ENCODE assay signal across 8 cellular contexts in genomic region chrX:71095971-71096701, GRCh38. TPM values are rescaled to one million over a fixed set of nuclear protein-coding genes. Genes with fewer than 3 reads are reported as not detected.
DNase-seq lines count a peak whose midpoint lies in the region; ATAC-seq and TF ChIP-seq lines count a peak whose summit lies in the region.

No MANE protein-coding gene starts in this region.

- intact Hi-C loops in activated T-helper 2 cell treated with anti-CD3 and anti-CD28 coated beads, Interferon-gamma antibody, Interleukin-2, Interleukin-4, amounts not matched to agents 10 μg/mL and 5 μg/mL and 100 μg/mL, durations not matched to agents 14 hours and 24 hours and 36 hours (cut with micrococcal nuclease) = loop anchor here (1.0 to 5.0 kb wide), 3 partner anchors 15 to 86 kb away; partner anchors contain the start of genes IL2RG and SNX12
- intact Hi-C loops in heart left ventricle (cut with DNase I) = loop anchor here in 5 of 10 donors (2.0 to 5.0 kb wide), 4 partner anchors 27 to 86 kb away; partner anchors contain the start of gene SNX12 (in 1 of the 5)

- H3K27ac ChIP-seq in BLaER1 treated with 17β-estradiol and CSF1 and Interleukin-3, amounts not matched to agents 10 nM and 100 nM = peak overlapping the region in 9 of 11 experiments; percentile 9 to 67 (median 43); a peak in 14 of 22 replicates
- H3K27ac ChIP-seq in heart left ventricle = peak overlapping the region; percentile 19 to 80 (median 60)

- 1 to 34% (median 10%) methylated on average over 33 to 41 of the region's 41 CpGs for WGBS in heart left ventricle, 4 donors

- peaks cover 19% of the 10 kb centered on the region for H3K4me1 Mint-ChIP-seq in activated T-helper 2 cell treated with anti-CD3 and anti-CD28 coated beads, Interferon-gamma antibody, Interleukin-2, Interleukin-4, amounts not matched to agents 10 μg/mL and 5 μg/mL and 100 μg/mL, durations not matched to agents 14 hours and 24 hours and 36 hours (ENCODE audit: low read depth)
- peaks cover 18% of the 10 kb centered on the region for H3K4me1 Mint-ChIP-seq in progenitor cell of endocrine pancreas (ENCODE audit: low read depth)

- peak overlapping the region; percentile 77 for H3K27ac Mint-ChIP-seq in activated T-helper 2 cell treated with anti-CD3 and anti-CD28 coated beads, Interferon-gamma antibody, Interleukin-2, Interleukin-4, amounts not matched to agents 10 μg/mL and 5 μg/mL and 100 μg/mL, durations not matched to agents 14 hours and 24 hours and 36 hours
- peak overlapping the region; percentile 74 for H3K27ac Mint-ChIP-seq in progenitor cell of endocrine pancreas

- no peaks in the 10 kb centered on the region for H3K36me3 Mint-ChIP-seq in activated T-helper 2 cell treated with anti-CD3 and anti-CD28 coated beads, Interferon-gamma antibody, Interleukin-2, Interleukin-4, amounts not matched to agents 10 μg/mL and 5 μg/mL and 100 μg/mL, durations not matched to agents 14 hours and 24 hours and 36 hours (ENCODE audit: low read depth)
- peaks cover 4% of the 10 kb centered on the region for H3K36me3 Mint-ChIP-seq in progenitor cell of endocrine pancreas (ENCODE audit: insufficient read depth)

- peaks cover 19 to 46% (median 29%) of the 10 kb centered on the region in 10 experiments for H3K4me1 ChIP-seq in BLaER1 treated with 17β-estradiol and CSF1 and Interleukin-3, amounts not matched to agents 10 nM and 100 nM
- peaks cover 0 to 19% (median 5%) of the 10 kb centered on the region in 12 donors for H3K4me1 ChIP-seq in heart left ventricle

- H3K4me3 ChIP-seq in BLaER1 treated with 17β-estradiol and CSF1 and Interleukin-3, amounts not matched to agents 10 nM and 100 nM = peak overlapping the region; percentile 58 to 75 (median 64)
- H3K4me3 ChIP-seq in heart left ventricle = peak overlapping the region; percentile 33 to 86 (median 62)

- ATAC-seq in GM19035 (IDR thresholded peaks at IDR 0.05; ENCODE audit: unreplicated experiment) (peak; percentile 32), heart left ventricle (peak; percentile 78 to 88 (median 82)), HG02588 (IDR thresholded peaks at IDR 0.05; ENCODE audit: unreplicated experiment) (no peak), GM19467 (IDR thresholded peaks at IDR 0.05; ENCODE audit: unreplicated experiment) (no peak)

- H3K9ac ChIP-seq in BLaER1 treated with 17β-estradiol and CSF1 and Interleukin-3, amounts not matched to agents 10 nM and 100 nM = peak overlapping the region; percentile 56 to 79 (median 73)

- peaks cover 0 to 16% (median 0%) of the 10 kb centered on the region in 11 experiments; a peak in 6 of 22 replicates for H4K20me1 ChIP-seq in BLaER1 treated with 17β-estradiol and CSF1 and Interleukin-3, amounts not matched to agents 10 nM and 100 nM

- H3K36me3 ChIP-seq in BLaER1 treated with 17β-estradiol and CSF1 and Interleukin-3, amounts not matched to agents 10 nM and 100 nM = no peaks in the 10 kb centered on the region
- H3K36me3 ChIP-seq in heart left ventricle = no peaks in the 10 kb centered on the region

- DNase-seq in M059J (ENCODE audit: low read depth) (peak; percentile 41), heart left ventricle (peak in 1 of 5 donors; percentile 77), progenitor cell of endocrine pancreas (ENCODE audit: low spot score, unreplicated experiment) (no peak)
- DNase-seq in activated T-helper 2 cell treated with anti-CD3 and anti-CD28 coated beads, Interferon-gamma antibody, Interleukin-2, Interleukin-4, amounts not matched to agents 10 μg/mL and 5 μg/mL and 100 μg/mL, durations not matched to agents 14 hours and 24 hours and 36 hours (ENCODE audit: low spot score) = no peak

- H3K27me3 ChIP-seq in BLaER1 treated with 17β-estradiol and CSF1 and Interleukin-3, amounts not matched to agents 10 nM and 100 nM = peaks cover 79 to 98% (median 93%) of the 10 kb centered on the region in 11 experiments
- H3K27me3 ChIP-seq in heart left ventricle = peaks cover 0 to 6% (median 0%) of the 10 kb centered on the region in 9 donors

- H3K9me3 Mint-ChIP-seq in activated T-helper 2 cell treated with anti-CD3 and anti-CD28 coated beads, Interferon-gamma antibody, Interleukin-2, Interleukin-4, amounts not matched to agents 10 μg/mL and 5 μg/mL and 100 μg/mL, durations not matched to agents 14 hours and 24 hours and 36 hours = no peaks in the 10 kb centered on the region
- H3K9me3 Mint-ChIP-seq in progenitor cell of endocrine pancreas (ENCODE audit: low read depth) = peaks cover 8% of the 10 kb centered on the region

- H3K27me3 Mint-ChIP-seq in activated T-helper 2 cell treated with anti-CD3 and anti-CD28 coated beads, Interferon-gamma antibody, Interleukin-2, Interleukin-4, amounts not matched to agents 10 μg/mL and 5 μg/mL and 100 μg/mL, durations not matched to agents 14 hours and 24 hours and 36 hours (ENCODE audit: low read depth) = no peaks in the 10 kb centered on the region
- H3K27me3 Mint-ChIP-seq in progenitor cell of endocrine pancreas = no peaks in the 10 kb centered on the region

- TF ChIP-seq POLR2A in heart left ventricle (IDR thresholded peaks at IDR 0.05) = peak in 1 of 2 donors; percentile 44

- no peak for TF ChIP-seq CTCF in heart left ventricle (IDR thresholded peaks at IDR 0.05)
- no peak for TF ChIP-seq CTCF in progenitor cell of endocrine pancreas (IDR thresholded peaks at IDR 0.05; ENCODE audit: unreplicated experiment)

- H3K4me3 Mint-ChIP-seq in activated T-helper 2 cell treated with anti-CD3 and anti-CD28 coated beads, Interferon-gamma antibody, Interleukin-2, Interleukin-4, amounts not matched to agents 10 μg/mL and 5 μg/mL and 100 μg/mL, durations not matched to agents 14 hours and 24 hours and 36 hours (ENCODE audit: low read depth) = peak overlapping the region; percentile 94
- peak overlapping the region; percentile 97 for H3K4me3 Mint-ChIP-seq in progenitor cell of endocrine pancreas (ENCODE audit: low read depth)

- H3K9me3 ChIP-seq in BLaER1 treated with 17β-estradiol and CSF1 and Interleukin-3, amounts not matched to agents 10 nM and 100 nM (replicated peaks in 1 of 11) = no peaks in the 10 kb centered on the region
- H3K9me3 ChIP-seq in heart left ventricle = no peaks in the 10 kb centered on the region

- peak overlapping the region; percentile 82 to 94 (median 88) for H3K4me2 ChIP-seq in BLaER1 treated with 17β-estradiol and CSF1 and Interleukin-3, amounts not matched to agents 10 nM and 100 nM

RNA-seq across cellular contexts. Expression of gene FOXO4, which starts 0.5 kb away (rescaled TPM):
- total RNA-seq in M059J (2014; rRNA removed; shearing (Covaris generic)) = 4.2 and 5.2 TPM in 2 replicates
- 10.6 and 11.6 TPM in 2 replicates for total RNA-seq in activated T-helper 2 cell treated with anti-CD3 and anti-CD28 coated beads, Interferon-gamma antibody, Interleukin-2, Interleukin-4, amounts not matched to agents 10 μg/mL and 5 μg/mL and 100 μg/mL, durations not matched to agents 14 hours and 24 hours and 36 hours
- 10 to 100 TPM; 24.5 to 48.7 (median 37.0) TPM for total RNA-seq in heart left ventricle
- polyA plus RNA-seq in heart left ventricle = 10 to 100 TPM; 23.2 to 32.7 TPM
- 35.1 and 41.0 TPM in 2 replicates for total RNA-seq in progenitor cell of endocrine pancreas

RNA-seq across cellular contexts. Expression of gene CXorf65, which starts 10.4 kb away (rescaled TPM):
- not detected in 2 replicates for total RNA-seq in M059J (2014; rRNA removed; shearing (Covaris generic))
- 22.7 and 26.3 TPM in 2 replicates for total RNA-seq in activated T-helper 2 cell treated with anti-CD3 and anti-CD28 coated beads, Interferon-gamma antibody, Interleukin-2, Interleukin-4, amounts not matched to agents 10 μg/mL and 5 μg/mL and 100 μg/mL, durations not matched to agents 14 hours and 24 hours and 36 hours
- not detected for total RNA-seq in heart left ventricle
- not detected for polyA plus RNA-seq in heart left ventricle
- not detected in 2 replicates for total RNA-seq in progenitor cell of endocrine pancreas

RNA-seq across cellular contexts. Expression of gene IL2RG, which starts 15.2 kb away (rescaled TPM):
- 2.8 and 5.3 TPM in 2 replicates for total RNA-seq in M059J (2014; rRNA removed; shearing (Covaris generic))
- 358 and 366 TPM in 2 replicates for total RNA-seq in activated T-helper 2 cell treated with anti-CD3 and anti-CD28 coated beads, Interferon-gamma antibody, Interleukin-2, Interleukin-4, amounts not matched to agents 10 μg/mL and 5 μg/mL and 100 μg/mL, durations not matched to agents 14 hours and 24 hours and 36 hours
- total RNA-seq in heart left ventricle = 10 to 100 TPM in 2 of 9 donors, 1 to 10 TPM in 4, under 1 TPM in 3; 0.44 to 25.2 (median 2.1) TPM
- 1 to 10 TPM; 1.4 to 2.0 TPM for polyA plus RNA-seq in heart left ventricle
- 0.16 and 0.41 TPM in 2 replicates for total RNA-seq in progenitor cell of endocrine pancreas

RNA-seq across cellular contexts. Expression of gene MED12, which starts 22.3 kb away (rescaled TPM):
- 19.6 and 42.5 TPM in 2 replicates for total RNA-seq in M059J (2014; rRNA removed; shearing (Covaris generic))
- total RNA-seq in activated T-helper 2 cell treated with anti-CD3 and anti-CD28 coated beads, Interferon-gamma antibody, Interleukin-2, Interleukin-4, amounts not matched to agents 10 μg/mL and 5 μg/mL and 100 μg/mL, durations not matched to agents 14 hours and 24 hours and 36 hours = 71.1 and 71.3 TPM in 2 replicates
- total RNA-seq in heart left ventricle (10 to 100 TPM; 15.0 to 37.4 (median 25.8) TPM), progenitor cell of endocrine pancreas (106 and 123 TPM in 2 replicates)
- polyA plus RNA-seq in heart left ventricle = 1 to 10 TPM; 6.2 to 8.9 TPM

RNA-seq across cellular contexts. Expression of gene SNX12, which starts 28.0 kb away (rescaled TPM):
- 93.5 and 100 TPM in 2 replicates for total RNA-seq in M059J (2014; rRNA removed; shearing (Covaris generic))
- 49.9 and 50.1 TPM in 2 replicates for total RNA-seq in activated T-helper 2 cell treated with anti-CD3 and anti-CD28 coated beads, Interferon-gamma antibody, Interleukin-2, Interleukin-4, amounts not matched to agents 10 μg/mL and 5 μg/mL and 100 μg/mL, durations not matched to agents 14 hours and 24 hours and 36 hours
- total RNA-seq in heart left ventricle (10 to 100 TPM; 40.2 to 62.5 (median 47.7) TPM), progenitor cell of endocrine pancreas (68.9 and 77.0 TPM in 2 replicates)
- polyA plus RNA-seq in heart left ventricle = 10 to 100 TPM; 20.8 to 64.5 TPM

Comparison
In these comparisons a context has a peak if more than half of its experiments do, and no peak if none do; other contexts are left out.
1. ATAC-seq: peak in GM19035 (single experiment) and heart left ventricle (4 of 4); none in HG02588 (single experiment) and GM19467 (single experiment).
2. RNA of gene CXorf65, which starts 10.4 kb away (total RNA-seq): 22.7 to 26.3 TPM in activated T-helper 2 cell treated with anti-CD3 and anti-CD28 coated beads, Interferon-gamma antibody, Interleukin-2, Interleukin-4, amounts not matched to agents 10 μg/mL and 5 μg/mL and 100 μg/mL, durations not matched to agents 14 hours and 24 hours and 36 hours; not detected in progenitor cell of endocrine pancreas, not detected in M059J and not detected in heart left ventricle; every median in the first group is over 10 times any median in the second.
3. RNA of gene IL2RG, which starts 15.2 kb away (total RNA-seq): 358 to 366 TPM in activated T-helper 2 cell treated with anti-CD3 and anti-CD28 coated beads, Interferon-gamma antibody, Interleukin-2, Interleukin-4, amounts not matched to agents 10 μg/mL and 5 μg/mL and 100 μg/mL, durations not matched to agents 14 hours and 24 hours and 36 hours; 2.8 to 5.3 TPM in M059J, 0.44 to 25.2 TPM in heart left ventricle and 0.16 to 0.41 TPM in progenitor cell of endocrine pancreas; every median in the first group is over 10 times any median in the second.